Comparison of ENCODE assay signal across 17 cellular contexts in genomic region chr15:48680841-48681240, GRCh38.
DNase-seq lines count a peak whose midpoint lies in the region; ATAC-seq and TF ChIP-seq lines count a peak whose summit lies in the region.
"Had no signal": no experiment of that assay in that cellular context is flagged by ENCODE, and none has a peak within 500 bp of the region (broad histone marks: within the 10 kb centered on the region; RNA-seq: fewer than 3 reads in every experiment).

No MANE protein-coding gene starts in this region.

- H3K36me3 ChIP-seq in adipocyte (ENCODE audit: control insufficient read depth, insufficient read depth, low read length, severe bottlenecking): no peaks in the 10 kb centered on the region
- H3K36me3 ChIP-seq: left lung, tibial artery had no signal

- H3K4me3 ChIP-seq in adipocyte (ENCODE audit: low read length) (no peak overlapping the region), fibroblast of pulmonary artery (replicated peaks; ENCODE audit: low read depth, low read length) (no peak overlapping the region)
- H3K4me3 ChIP-seq: hepatocyte, left lung, tibial artery had no signal

- H3K4me1 ChIP-seq in adipocyte (ENCODE audit: control insufficient read depth, insufficient read depth, low read length): peaks cover 33% of the 10 kb centered on the region
- H3K4me1 ChIP-seq: left lung, tibial artery had no signal

- H3K9me3 ChIP-seq in adipocyte (ENCODE audit: control insufficient read depth, low read length): peaks cover 4% of the 10 kb centered on the region
- H3K9me3 ChIP-seq: tibial artery had no signal

- no peak overlapping the region for H3K9ac ChIP-seq in adipocyte (ENCODE audit: low read length)

- DNase-seq in HS-5 (ENCODE audit: low read depth) (peak; percentile 96), adipocyte (ENCODE audit: low read depth) (peak; percentile 81), fibroblast of pulmonary artery (ENCODE audit: low read depth) (peak; percentile 88), NCI-H2171 (lab: John Stamatoyannopoulos, UW) (no peak)
- no peak for DNase-seq in activated CD4-positive, alpha-beta T cell treated with anti-CD3 and anti-CD28 coated beads for 4 hours
- no peak for DNase-seq in stimulated activated CD4-positive, alpha-beta T cell treated with anti-CD3 and anti-CD28 coated beads, Interleukin-12 subunit alpha, Interleukin-12 subunit beta, amount 100 ng/mL, for 4 hours
- DNase-seq: activated CD8-positive, alpha-beta memory T cell treated with anti-CD3 and anti-CD28 coated beads for 24 hours; activated gamma-delta T cell; CD8-positive, alpha-beta T cell; effector memory CD8-positive, alpha-beta T cell; GDM1; left lung; NCI-H1092 treated with DMSO at 0.1 percent for 48 hours; stimulated activated CD4-positive, alpha-beta T cell treated with anti-CD3 and anti-CD28 coated beads, Interleukin-1b, Interleukin-23, amount 100 ng/mL, for 48 hours; tibial artery had no signal

- no peak for ATAC-seq in GM21390 (IDR thresholded peaks at IDR 0.05; ENCODE audit: unreplicated experiment)
- ATAC-seq: CD8-positive, alpha-beta T cell; effector memory CD8-positive, alpha-beta T cell; left lung had no signal

- no peak for TF ChIP-seq CTCF in fibroblast of pulmonary artery (IDR thresholded peaks at IDR 0.05; ENCODE audit: low read length, missing control alignments)

- H3K27me3 ChIP-seq in adipocyte (replicated peaks; ENCODE audit: control insufficient read depth, insufficient read depth, low read length): no peaks in the 10 kb centered on the region
- H3K27me3 ChIP-seq: hepatocyte, left lung, tibial artery had no signal

Comparison
In these comparisons a context has a peak if more than half of its experiments do, and no peak if none do; other contexts are left out.
1. DNase-seq: peak in HS-5 (single experiment), adipocyte (single experiment) and fibroblast of pulmonary artery (single experiment); none in NCI-H2171 (single experiment), activated CD4-positive, alpha-beta T cell treated with anti-CD3 and anti-CD28 coated beads for 4 hours (0 of 2) and stimulated activated CD4-positive, alpha-beta T cell treated with anti-CD3 and anti-CD28 coated beads, Interleukin-12 subunit alpha, Interleukin-12 subunit beta, amount 100 ng/mL, for 4 hours (single experiment).